In the genomic region with DNA sequence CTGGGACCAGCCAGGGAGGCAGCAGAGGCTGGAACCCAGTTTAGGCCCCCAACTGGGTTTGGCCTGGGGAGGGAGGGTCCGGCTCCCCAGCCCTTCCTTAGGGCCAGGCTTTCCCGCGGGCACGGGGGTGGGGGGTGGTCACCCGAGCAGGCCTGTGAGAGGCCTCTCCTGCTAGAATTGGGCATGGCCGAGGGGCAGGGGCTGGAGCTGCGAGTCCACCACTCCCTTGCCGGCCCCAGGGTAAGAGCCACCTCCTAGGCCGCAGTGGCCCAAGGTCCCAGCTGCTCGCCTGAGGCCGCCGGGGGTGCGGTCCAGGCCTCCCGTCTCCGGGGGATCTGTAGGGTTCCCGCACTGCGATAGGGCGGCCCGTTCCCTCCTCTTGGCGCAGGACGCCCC, we compare ENCODE assay signal across 1 cellular context.
TF ChIP-seq lines count a peak whose summit lies in the region.

No MANE protein-coding gene starts in this region.

TF ChIP-seq in WTC11, 78 proteins besides CTCF, POLR2A, EP300 and RAD21:
- no peak for TF ChIP-seq NR2C2 (CRISPR knock-in tag; IDR thresholded peaks at IDR 0.05)
- TF ChIP-seq TCF7 (CRISPR knock-in tag; IDR thresholded peaks at IDR 0.05; ENCODE audit: low read depth) = no peak
- no peak for TF ChIP-seq GABPB1 (CRISPR knock-in tag; IDR thresholded peaks at IDR 0.05)
- TF ChIP-seq NFATC4 (CRISPR knock-in tag; IDR thresholded peaks at IDR 0.05) = no peak
- TF ChIP-seq MXD4 (CRISPR knock-in tag; IDR thresholded peaks at IDR 0.05; ENCODE audit: borderline replicate concordance) = no peak
- TF ChIP-seq, protein P1, sequence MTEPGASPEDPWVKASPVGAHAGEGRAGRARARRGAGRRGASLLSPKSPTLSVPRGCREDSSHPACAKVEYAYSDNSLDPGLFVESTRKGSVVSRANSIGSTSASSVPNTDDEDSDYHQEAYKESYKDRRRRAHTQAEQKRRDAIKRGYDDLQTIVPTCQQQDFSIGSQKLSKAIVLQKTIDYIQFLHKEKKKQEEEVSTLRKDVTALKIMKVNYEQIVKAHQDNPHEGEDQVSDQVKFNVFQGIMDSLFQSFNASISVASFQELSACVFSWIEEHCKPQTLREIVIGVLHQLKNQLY (CRISPR knock-in tag; IDR thresholded peaks at IDR 0.05) = no peak
- TF ChIP-seq TEAD1 (CRISPR knock-in tag; IDR thresholded peaks at IDR 0.05) = no peak
- TF ChIP-seq, protein P2, sequence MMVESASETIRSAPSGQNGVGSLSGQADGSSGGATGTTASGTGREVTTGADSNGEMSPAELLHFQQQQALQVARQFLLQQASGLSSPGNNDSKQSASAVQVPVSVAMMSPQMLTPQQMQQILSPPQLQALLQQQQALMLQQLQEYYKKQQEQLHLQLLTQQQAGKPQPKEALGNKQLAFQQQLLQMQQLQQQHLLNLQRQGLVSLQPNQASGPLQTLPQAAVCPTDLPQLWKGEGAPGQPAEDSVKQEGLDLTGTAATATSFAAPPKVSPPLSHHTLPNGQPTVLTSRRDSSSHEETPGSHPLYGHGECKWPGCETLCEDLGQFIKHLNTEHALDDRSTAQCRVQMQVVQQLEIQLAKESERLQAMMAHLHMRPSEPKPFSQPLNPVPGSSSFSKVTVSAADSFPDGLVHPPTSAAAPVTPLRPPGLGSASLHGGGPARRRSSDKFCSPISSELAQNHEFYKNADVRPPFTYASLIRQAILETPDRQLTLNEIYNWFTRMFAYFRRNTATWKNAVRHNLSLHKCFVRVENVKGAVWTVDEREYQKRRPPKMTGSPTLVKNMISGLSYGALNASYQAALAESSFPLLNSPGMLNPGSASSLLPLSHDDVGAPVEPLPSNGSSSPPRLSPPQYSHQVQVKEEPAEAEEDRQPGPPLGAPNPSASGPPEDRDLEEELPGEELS (CRISPR knock-in tag; IDR thresholded peaks at IDR 0.05) = no peak
- TF ChIP-seq FOXJ3 (CRISPR knock-in tag; IDR thresholded peaks at IDR 0.05; ENCODE audit: borderline replicate concordance) = no peak
- TF ChIP-seq CBFB (CRISPR knock-in tag; IDR thresholded peaks at IDR 0.05; ENCODE audit: low read depth) = no peak
- TF ChIP-seq TP53 (CRISPR knock-in tag; IDR thresholded peaks at IDR 0.05) = no peak
